ENCODE assay signal across 1 cellular context in the genomic region with DNA sequence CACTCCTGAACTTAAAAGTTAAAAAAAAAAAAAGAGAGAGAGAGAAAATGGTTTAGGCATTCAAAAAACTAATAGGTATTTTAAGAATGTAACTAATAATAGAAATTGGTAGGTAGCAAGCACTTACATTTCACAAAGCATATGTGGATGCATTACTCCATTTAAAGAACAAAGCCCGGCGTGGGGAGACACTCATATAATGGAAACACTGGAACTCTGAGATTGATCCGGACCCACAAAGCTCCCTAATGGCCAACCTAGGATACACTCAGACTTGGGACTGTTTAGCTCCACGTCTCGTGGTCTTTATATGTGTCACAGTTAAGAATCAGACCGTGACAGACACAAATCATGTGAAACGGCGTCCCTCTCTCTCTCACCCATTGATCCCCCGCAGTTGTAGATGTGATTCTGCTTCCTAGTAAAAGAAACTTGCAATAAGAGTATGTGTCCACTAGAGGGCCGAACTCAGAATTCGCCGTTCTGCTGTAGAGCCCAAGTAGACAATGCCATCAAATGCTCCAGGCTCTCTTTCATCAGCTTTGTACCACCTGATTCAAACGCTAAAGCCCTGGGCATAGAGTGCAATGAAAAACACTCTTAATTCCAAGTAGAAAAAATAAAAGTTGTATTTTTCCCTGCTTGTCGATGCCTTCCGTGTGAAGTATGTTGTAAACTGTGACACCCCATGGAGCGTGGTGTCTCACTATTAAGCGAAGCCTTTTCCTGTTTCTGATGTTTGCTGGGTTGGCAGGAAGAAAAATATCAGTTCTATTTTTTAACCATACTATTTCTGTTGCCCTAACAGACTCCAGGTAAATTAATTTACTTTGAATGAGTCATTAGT.
TF ChIP-seq lines count a peak whose summit lies in the region.

No MANE protein-coding gene starts in this region.

TF ChIP-seq in SK-N-SH, 30 proteins besides CTCF, POLR2A, EP300 and RAD21 (continued from another document):
- TF ChIP-seq, protein P1, sequence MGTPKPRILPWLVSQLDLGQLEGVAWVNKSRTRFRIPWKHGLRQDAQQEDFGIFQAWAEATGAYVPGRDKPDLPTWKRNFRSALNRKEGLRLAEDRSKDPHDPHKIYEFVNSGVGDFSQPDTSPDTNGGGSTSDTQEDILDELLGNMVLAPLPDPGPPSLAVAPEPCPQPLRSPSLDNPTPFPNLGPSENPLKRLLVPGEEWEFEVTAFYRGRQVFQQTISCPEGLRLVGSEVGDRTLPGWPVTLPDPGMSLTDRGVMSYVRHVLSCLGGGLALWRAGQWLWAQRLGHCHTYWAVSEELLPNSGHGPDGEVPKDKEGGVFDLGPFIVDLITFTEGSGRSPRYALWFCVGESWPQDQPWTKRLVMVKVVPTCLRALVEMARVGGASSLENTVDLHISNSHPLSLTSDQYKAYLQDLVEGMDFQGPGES (IDR thresholded peaks at IDR 0.05; ENCODE audit: low read depth, low read length) = no peak
- no peak for TF ChIP-seq RXRA (IDR thresholded peaks at IDR 0.05; ENCODE audit: borderline replicate concordance, low read depth)
